12 cellular contexts compared by ENCODE assay signal in genomic region chr2:149050188-149050587, GRCh38. TPM values are rescaled to one million over a fixed set of nuclear protein-coding genes. Genes with fewer than 3 reads are reported as not detected.
A peak's percentile ranks its signal among the peaks of the same experiment; 100 is the strongest.
DNase-seq lines count a peak whose midpoint lies in the region; ATAC-seq and TF ChIP-seq lines count a peak whose summit lies in the region.
"Had no signal": no experiment of that assay in that cellular context is flagged by ENCODE, and none has a peak within 500 bp of the region (broad histone marks: within the 10 kb centered on the region; RNA-seq: fewer than 3 reads in every experiment).

No MANE protein-coding gene starts in this region.

- H3K27me3 ChIP-seq in gastroesophageal sphincter = no peaks in the 10 kb centered on the region

- DNase-seq in NCI-H82 treated with DMSO at 0.1 percent for 48 hours (lab: John Stamatoyannopoulos, UW; ENCODE audit: unreplicated experiment) (no peak), RKO (ENCODE audit: low spot score) (no peak), NCI-H2196 treated with DMSO at 0.1 percent for 48 hours (lab: John Stamatoyannopoulos, UW; ENCODE audit: unreplicated experiment) (no peak), foreskin melanocyte (no peak)
- DNase-seq: activated CD4-positive, alpha-beta memory T cell treated with anti-CD3 and anti-CD28 coated beads, Interleukin-2, amount 10 ng/mL, durations not matched to agents 7 days and 5 days; Calu3; H7; naive B cell had no signal

- peaks cover 0 to 27% (median 0%) of the 10 kb centered on the region in 3 donors for H3K9me3 ChIP-seq in gastroesophageal sphincter

- 46 to 67% methylated on average over 5 to 6 of the region's 6 CpGs for WGBS in gastroesophageal sphincter (ENCODE audit: low coverage in 1 of 2), 2 donors

- ATAC-seq in GM18505 (IDR thresholded peaks at IDR 0.05; ENCODE audit: unreplicated experiment) = peak; percentile 91
- ATAC-seq in GM21515 (IDR thresholded peaks at IDR 0.05; ENCODE audit: unreplicated experiment) = peak; percentile 87
- ATAC-seq in HG03432 (IDR thresholded peaks at IDR 0.05; ENCODE audit: unreplicated experiment) = peak; percentile 96
- ATAC-seq in gastroesophageal sphincter = peak; percentile 50

- no peak overlapping the region for H3K4me3 ChIP-seq in gastroesophageal sphincter

- no peak for TF ChIP-seq POLR2A in GM18505 (IDR thresholded peaks at IDR 0.05; ENCODE audit: borderline replicate concordance, extremely low read depth, insufficient read depth, insufficient read length)
- no peak for TF ChIP-seq POLR2A in gastroesophageal sphincter (IDR thresholded peaks at IDR 0.05)

- no peak for TF ChIP-seq CTCF in gastroesophageal sphincter (IDR thresholded peaks at IDR 0.05)

- no peaks in the 10 kb centered on the region for H3K36me3 ChIP-seq in gastroesophageal sphincter

- no peak for TF ChIP-seq EP300 in gastroesophageal sphincter (IDR thresholded peaks at IDR 0.05)

- H3K4me1 ChIP-seq in gastroesophageal sphincter = no peaks in the 10 kb centered on the region

- no peak overlapping the region for H3K27ac ChIP-seq in gastroesophageal sphincter

RNA-seq across cellular contexts. Expression of gene LYPD6B, which starts 11.7 kb away (rescaled TPM):
- under 1 TPM in 2 of 4 donors, not detected in 2; 0.49 to 0.54 TPM for total RNA-seq in gastroesophageal sphincter
